Comparison of ENCODE assay signal across 1 cellular context in the genomic region with DNA sequence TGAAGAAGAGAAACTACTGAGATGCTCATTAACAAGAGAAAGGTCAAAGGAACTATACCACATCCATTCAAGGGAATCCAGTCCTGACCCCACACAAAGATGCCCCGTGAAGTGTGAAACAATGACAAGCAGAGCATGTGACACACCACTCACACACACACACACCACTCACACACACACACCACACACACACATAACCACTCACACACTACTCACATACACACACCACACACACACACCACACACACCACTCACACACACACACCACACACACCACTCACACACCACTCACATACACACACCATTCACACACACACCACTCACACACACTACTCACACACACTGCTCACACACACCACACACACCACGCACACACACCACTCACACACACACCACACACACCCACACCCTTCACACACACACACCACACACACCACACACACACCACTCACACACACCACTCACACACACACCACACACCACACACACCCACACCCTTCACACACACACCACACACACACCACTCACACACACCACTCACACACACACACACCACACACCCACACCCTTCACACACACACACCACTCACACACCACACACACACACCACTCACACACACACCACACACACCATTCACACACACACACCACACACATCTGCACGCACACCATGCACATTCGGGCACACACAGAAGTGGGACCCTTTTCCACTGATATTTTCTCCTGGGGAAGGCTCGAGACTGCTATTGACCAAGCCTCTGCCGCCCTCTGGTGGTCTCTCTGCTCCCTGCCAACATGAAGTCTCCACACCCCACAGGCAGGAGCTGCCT.
TF ChIP-seq lines count a peak whose summit lies in the region.

No MANE protein-coding gene starts in this region.

TF ChIP-seq in K562, 482 proteins besides CTCF, POLR2A, EP300 and RAD21 (continued from another document and continues in another):
- TF ChIP-seq DMBX1 (CRISPR knock-in tag; IDR thresholded peaks at IDR 0.05; ENCODE audit: borderline replicate concordance), result no peak
- no peak for TF ChIP-seq STAT5B (CRISPR knock-in tag; IDR thresholded peaks at IDR 0.05)
- TF ChIP-seq, protein P1, sequence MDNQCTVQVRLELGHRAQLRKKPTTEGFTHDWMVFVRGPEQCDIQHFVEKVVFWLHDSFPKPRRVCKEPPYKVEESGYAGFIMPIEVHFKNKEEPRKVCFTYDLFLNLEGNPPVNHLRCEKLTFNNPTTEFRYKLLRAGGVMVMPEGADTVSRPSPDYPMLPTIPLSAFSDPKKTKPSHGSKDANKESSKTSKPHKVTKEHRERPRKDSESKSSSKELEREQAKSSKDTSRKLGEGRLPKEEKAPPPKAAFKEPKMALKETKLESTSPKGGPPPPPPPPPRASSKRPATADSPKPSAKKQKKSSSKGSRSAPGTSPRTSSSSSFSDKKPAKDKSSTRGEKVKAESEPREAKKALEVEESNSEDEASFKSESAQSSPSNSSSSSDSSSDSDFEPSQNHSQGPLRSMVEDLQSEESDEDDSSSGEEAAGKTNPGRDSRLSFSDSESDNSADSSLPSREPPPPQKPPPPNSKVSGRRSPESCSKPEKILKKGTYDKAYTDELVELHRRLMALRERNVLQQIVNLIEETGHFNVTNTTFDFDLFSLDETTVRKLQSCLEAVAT (IDR thresholded peaks at IDR 0.05), result peak; percentile 96 to 98
- no peak for TF ChIP-seq NFE2L1 (tag; IDR thresholded peaks at IDR 0.05; ENCODE audit: borderline replicate concordance, low read depth)
- TF ChIP-seq, protein P2, sequence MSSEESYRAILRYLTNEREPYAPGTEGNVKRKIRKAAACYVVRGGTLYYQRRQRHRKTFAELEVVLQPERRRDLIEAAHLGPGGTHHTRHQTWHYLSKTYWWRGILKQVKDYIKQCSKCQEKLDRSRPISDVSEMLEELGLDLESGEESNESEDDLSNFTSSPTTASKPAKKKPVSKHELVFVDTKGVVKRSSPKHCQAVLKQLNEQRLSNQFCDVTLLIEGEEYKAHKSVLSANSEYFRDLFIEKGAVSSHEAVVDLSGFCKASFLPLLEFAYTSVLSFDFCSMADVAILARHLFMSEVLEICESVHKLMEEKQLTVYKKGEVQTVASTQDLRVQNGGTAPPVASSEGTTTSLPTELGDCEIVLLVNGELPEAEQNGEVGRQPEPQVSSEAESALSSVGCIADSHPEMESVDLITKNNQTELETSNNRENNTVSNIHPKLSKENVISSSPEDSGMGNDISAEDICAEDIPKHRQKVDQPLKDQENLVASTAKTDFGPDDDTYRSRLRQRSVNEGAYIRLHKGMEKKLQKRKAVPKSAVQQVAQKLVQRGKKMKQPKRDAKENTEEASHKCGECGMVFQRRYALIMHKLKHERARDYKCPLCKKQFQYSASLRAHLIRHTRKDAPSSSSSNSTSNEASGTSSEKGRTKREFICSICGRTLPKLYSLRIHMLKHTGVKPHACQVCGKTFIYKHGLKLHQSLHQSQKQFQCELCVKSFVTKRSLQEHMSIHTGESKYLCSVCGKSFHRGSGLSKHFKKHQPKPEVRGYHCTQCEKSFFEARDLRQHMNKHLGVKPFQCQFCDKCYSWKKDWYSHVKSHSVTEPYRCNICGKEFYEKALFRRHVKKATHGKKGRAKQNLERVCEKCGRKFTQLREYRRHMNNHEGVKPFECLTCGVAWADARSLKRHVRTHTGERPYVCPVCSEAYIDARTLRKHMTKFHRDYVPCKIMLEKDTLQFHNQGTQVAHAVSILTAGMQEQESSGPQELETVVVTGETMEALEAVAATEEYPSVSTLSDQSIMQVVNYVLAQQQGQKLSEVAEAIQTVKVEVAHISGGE (CRISPR knock-in tag; IDR thresholded peaks at IDR 0.05), result peak in 1 of 3 experiments; percentile 20; a peak in 1 of 6 replicates
- peak; percentile 91 for TF ChIP-seq ARHGAP35 (IDR thresholded peaks at IDR 0.05; ENCODE audit: partially characterized antibody)
- no peak for TF ChIP-seq ZFP1 (CRISPR knock-in tag; IDR thresholded peaks at IDR 0.05)
- TF ChIP-seq TRIM28 (IDR thresholded peaks at IDR 0.05), result peak; percentile 85
- no peak for TF ChIP-seq ZNF445 (CRISPR knock-in tag; IDR thresholded peaks at IDR 0.05; ENCODE audit: low read depth)
- TF ChIP-seq ZBTB1 (CRISPR knock-in tag; IDR thresholded peaks at IDR 0.05; ENCODE audit: borderline replicate concordance, low read depth), result no peak
- peak; percentile 94 for TF ChIP-seq ZC3H11A (IDR thresholded peaks at IDR 0.05; ENCODE audit: low read depth, low read length)
- no peak for TF ChIP-seq KDM5B (IDR thresholded peaks at IDR 0.05; ENCODE audit: insufficient replicate concordance, low read depth, low read length)
- TF ChIP-seq, protein P3, sequence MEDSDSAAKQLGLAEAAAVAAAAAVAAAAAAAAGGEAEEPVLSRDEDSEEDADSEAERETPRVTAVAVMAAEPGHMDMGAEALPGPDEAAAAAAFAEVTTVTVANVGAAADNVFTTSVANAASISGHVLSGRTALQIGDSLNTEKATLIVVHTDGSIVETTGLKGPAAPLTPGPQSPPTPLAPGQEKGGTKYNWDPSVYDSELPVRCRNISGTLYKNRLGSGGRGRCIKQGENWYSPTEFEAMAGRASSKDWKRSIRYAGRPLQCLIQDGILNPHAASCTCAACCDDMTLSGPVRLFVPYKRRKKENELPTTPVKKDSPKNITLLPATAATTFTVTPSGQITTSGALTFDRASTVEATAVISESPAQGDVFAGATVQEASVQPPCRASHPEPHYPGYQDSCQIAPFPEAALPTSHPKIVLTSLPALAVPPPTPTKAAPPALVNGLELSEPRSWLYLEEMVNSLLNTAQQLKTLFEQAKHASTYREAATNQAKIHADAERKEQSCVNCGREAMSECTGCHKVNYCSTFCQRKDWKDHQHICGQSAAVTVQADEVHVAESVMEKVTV (CRISPR knock-in tag; IDR thresholded peaks at IDR 0.05), result peak; percentile 100
- TF ChIP-seq MTA1 (IDR thresholded peaks at IDR 0.05; ENCODE audit: borderline replicate concordance), result peak; percentile 90
- peak; percentile 64; the same call in 1 of the 2 replicates for TF ChIP-seq RFX5 (IDR thresholded peaks at IDR 0.05; ENCODE audit: low read depth, low read length)
- TF ChIP-seq ZNF384 (IDR thresholded peaks at IDR 0.05; ENCODE audit: low read depth, low read length), result peak; percentile 56; the same call in 1 of the 2 replicates
- TF ChIP-seq, protein P4, sequence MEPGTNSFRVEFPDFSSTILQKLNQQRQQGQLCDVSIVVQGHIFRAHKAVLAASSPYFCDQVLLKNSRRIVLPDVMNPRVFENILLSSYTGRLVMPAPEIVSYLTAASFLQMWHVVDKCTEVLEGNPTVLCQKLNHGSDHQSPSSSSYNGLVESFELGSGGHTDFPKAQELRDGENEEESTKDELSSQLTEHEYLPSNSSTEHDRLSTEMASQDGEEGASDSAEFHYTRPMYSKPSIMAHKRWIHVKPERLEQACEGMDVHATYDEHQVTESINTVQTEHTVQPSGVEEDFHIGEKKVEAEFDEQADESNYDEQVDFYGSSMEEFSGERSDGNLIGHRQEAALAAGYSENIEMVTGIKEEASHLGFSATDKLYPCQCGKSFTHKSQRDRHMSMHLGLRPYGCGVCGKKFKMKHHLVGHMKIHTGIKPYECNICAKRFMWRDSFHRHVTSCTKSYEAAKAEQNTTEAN (CRISPR knock-in tag; IDR thresholded peaks at IDR 0.05), result no peak
- TF ChIP-seq TBP (optimal IDR thresholded peaks at IDR 0.05; ENCODE audit: low read depth, low read length), result peak; percentile 52
- peak; percentile 100 for TF ChIP-seq LARP7 (IDR thresholded peaks at IDR 0.05)
- TF ChIP-seq CBFA2T3 (IDR thresholded peaks at IDR 0.05), result no peak
- peak in 1 of 2 experiments; percentile 75; a peak in 1 of 3 replicates for TF ChIP-seq CBX3 (IDR thresholded peaks at IDR 0.05; ENCODE audit: borderline replicate concordance in 1 of 2, low read length in 2 of 2)
- no peak for TF ChIP-seq ILF3 (IDR thresholded peaks at IDR 0.05; ENCODE audit: borderline replicate concordance)
- TF ChIP-seq MTA2 (IDR thresholded peaks at IDR 0.05; ENCODE audit: low read depth), result peak; percentile 52
- TF ChIP-seq MCM2 (IDR thresholded peaks at IDR 0.05; ENCODE audit: low read depth), result no peak
- TF ChIP-seq HDGF (IDR thresholded peaks at IDR 0.05), result peak; percentile 100
- TF ChIP-seq, protein P5, sequence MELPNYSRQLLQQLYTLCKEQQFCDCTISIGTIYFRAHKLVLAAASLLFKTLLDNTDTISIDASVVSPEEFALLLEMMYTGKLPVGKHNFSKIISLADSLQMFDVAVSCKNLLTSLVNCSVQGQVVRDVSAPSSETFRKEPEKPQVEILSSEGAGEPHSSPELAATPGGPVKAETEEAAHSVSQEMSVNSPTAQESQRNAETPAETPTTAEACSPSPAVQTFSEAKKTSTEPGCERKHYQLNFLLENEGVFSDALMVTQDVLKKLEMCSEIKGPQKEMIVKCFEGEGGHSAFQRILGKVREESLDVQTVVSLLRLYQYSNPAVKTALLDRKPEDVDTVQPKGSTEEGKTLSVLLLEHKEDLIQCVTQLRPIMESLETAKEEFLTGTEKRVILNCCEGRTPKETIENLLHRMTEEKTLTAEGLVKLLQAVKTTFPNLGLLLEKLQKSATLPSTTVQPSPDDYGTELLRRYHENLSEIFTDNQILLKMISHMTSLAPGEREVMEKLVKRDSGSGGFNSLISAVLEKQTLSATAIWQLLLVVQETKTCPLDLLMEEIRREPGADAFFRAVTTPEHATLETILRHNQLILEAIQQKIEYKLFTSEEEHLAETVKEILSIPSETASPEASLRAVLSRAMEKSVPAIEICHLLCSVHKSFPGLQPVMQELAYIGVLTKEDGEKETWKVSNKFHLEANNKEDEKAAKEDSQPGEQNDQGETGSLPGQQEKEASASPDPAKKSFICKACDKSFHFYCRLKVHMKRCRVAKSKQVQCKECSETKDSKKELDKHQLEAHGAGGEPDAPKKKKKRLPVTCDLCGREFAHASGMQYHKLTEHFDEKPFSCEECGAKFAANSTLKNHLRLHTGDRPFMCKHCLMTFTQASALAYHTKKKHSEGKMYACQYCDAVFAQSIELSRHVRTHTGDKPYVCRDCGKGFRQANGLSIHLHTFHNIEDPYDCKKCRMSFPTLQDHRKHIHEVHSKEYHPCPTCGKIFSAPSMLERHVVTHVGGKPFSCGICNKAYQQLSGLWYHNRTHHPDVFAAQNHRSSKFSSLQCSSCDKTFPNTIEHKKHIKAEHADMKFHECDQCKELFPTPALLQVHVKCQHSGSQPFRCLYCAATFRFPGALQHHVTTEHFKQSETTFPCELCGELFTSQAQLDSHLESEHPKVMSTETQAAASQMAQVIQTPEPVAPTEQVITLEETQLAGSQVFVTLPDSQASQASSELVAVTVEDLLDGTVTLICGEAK (IDR thresholded peaks at IDR 0.05), result peak; percentile 71; the same call in 1 of the 2 replicates
- TF ChIP-seq, protein P5 (CRISPR knock-in tag; IDR thresholded peaks at IDR 0.05), result peak; percentile 83
- TF ChIP-seq MEIS2 (IDR thresholded peaks at IDR 0.05; ENCODE audit: partially characterized antibody), result no peak
- TF ChIP-seq ARNT (IDR thresholded peaks at IDR 0.05), result peak; percentile 88 to 97; a peak in 3 of 4 replicates
- 0 out of 2 replicates have a peak, but pooled peaks have one; percentile 36 for TF ChIP-seq ZNF133 (CRISPR knock-in tag; IDR thresholded peaks at IDR 0.05)
- TF ChIP-seq, protein P6, sequence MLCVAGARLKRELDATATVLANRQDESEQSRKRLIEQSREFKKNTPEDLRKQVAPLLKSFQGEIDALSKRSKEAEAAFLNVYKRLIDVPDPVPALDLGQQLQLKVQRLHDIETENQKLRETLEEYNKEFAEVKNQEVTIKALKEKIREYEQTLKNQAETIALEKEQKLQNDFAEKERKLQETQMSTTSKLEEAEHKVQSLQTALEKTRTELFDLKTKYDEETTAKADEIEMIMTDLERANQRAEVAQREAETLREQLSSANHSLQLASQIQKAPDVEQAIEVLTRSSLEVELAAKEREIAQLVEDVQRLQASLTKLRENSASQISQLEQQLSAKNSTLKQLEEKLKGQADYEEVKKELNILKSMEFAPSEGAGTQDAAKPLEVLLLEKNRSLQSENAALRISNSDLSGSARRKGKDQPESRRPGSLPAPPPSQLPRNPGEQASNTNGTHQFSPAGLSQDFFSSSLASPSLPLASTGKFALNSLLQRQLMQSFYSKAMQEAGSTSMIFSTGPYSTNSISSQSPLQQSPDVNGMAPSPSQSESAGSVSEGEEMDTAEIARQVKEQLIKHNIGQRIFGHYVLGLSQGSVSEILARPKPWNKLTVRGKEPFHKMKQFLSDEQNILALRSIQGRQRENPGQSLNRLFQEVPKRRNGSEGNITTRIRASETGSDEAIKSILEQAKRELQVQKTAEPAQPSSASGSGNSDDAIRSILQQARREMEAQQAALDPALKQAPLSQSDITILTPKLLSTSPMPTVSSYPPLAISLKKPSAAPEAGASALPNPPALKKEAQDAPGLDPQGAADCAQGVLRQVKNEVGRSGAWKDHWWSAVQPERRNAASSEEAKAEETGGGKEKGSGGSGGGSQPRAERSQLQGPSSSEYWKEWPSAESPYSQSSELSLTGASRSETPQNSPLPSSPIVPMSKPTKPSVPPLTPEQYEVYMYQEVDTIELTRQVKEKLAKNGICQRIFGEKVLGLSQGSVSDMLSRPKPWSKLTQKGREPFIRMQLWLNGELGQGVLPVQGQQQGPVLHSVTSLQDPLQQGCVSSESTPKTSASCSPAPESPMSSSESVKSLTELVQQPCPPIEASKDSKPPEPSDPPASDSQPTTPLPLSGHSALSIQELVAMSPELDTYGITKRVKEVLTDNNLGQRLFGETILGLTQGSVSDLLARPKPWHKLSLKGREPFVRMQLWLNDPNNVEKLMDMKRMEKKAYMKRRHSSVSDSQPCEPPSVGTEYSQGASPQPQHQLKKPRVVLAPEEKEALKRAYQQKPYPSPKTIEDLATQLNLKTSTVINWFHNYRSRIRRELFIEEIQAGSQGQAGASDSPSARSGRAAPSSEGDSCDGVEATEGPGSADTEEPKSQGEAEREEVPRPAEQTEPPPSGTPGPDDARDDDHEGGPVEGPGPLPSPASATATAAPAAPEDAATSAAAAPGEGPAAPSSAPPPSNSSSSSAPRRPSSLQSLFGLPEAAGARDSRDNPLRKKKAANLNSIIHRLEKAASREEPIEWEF (CRISPR knock-in tag; IDR thresholded peaks at IDR 0.05), result no peak
- no peak for TF ChIP-seq JUNB (CRISPR knock-in tag; conservative IDR thresholded peaks at IDR 0.05)
- no peak for TF ChIP-seq EZH2 (IDR thresholded peaks at IDR 0.05; ENCODE audit: borderline replicate concordance, low read depth, low read length)
